ENCODE assay signal across 25 cellular contexts in the genomic region with DNA sequence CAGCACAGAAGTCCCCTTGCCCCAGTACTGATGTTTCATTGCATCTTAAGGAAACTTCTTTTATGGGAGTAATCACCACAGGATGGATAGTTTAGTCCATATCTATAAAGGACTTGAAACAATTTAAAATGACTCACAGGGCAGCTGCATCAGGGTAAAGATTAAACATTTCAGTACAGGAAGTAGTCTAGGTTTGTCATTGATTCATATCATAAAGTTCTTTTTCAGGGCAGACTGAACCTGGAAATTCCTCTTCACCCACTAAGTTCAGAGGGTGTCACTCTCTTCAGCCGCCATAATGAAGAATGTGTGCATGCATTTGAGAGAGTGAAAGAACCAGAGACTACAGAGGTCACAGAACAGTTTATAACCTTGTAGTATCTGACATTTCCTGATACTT.
DNase-seq lines count a peak whose midpoint lies in the region; ATAC-seq and TF ChIP-seq lines count a peak whose summit lies in the region.
"Had no signal": no experiment of that assay in that cellular context is flagged by ENCODE, and none has a peak within 500 bp of the region (broad histone marks: within the 10 kb centered on the region; RNA-seq: fewer than 3 reads in every experiment).

No MANE protein-coding gene starts in this region.

- H3K9me3 ChIP-seq in transverse colon = no peaks in the 10 kb centered on the region
- H3K9me3 ChIP-seq: upper lobe of right lung had no signal

- no peaks in the 10 kb centered on the region for H3K4me1 Mint-ChIP-seq in activated CD4-positive, alpha-beta memory T cell treated with anti-CD3 and anti-CD28 coated beads for 36 hours (ENCODE audit: low read depth)
- H3K4me1 Mint-ChIP-seq: activated CD4-positive, alpha-beta T cell treated with anti-CD3 and anti-CD28 coated beads for 36 hours; neural crest cell; stimulated activated naive B cell treated with anti-CD40 and anti-IgM and Interleukin-4, amounts not matched to agents 10 μg/mL and 1 μg/mL and 100 μg/mL, for 72 hours had no signal

- no peaks in the 10 kb centered on the region for H3K36me3 Mint-ChIP-seq in activated CD4-positive, alpha-beta memory T cell treated with anti-CD3 and anti-CD28 coated beads for 36 hours
- H3K36me3 Mint-ChIP-seq: stimulated activated naive B cell treated with anti-CD40 and anti-IgM and Interleukin-4, amounts not matched to agents 10 μg/mL and 1 μg/mL and 100 μg/mL, for 72 hours had no signal

- H3K9me3 Mint-ChIP-seq in activated CD4-positive, alpha-beta memory T cell treated with anti-CD3 and anti-CD28 coated beads for 36 hours = peaks cover 3% of the 10 kb centered on the region

- intact Hi-C loops in transverse colon (cut with DNase I; ENCODE audit: low total_unique reads) = no loop called here
- intact Hi-C loops in activated CD4-positive, alpha-beta memory T cell treated with anti-CD3 and anti-CD28 coated beads for 36 hours (cut with micrococcal nuclease) = no loop called here

- in situ Hi-C loops in transverse colon (cut with MboI; ENCODE audit: low pct_ligation_motif_present in 1 of 4, low pct_unique_long_range_greater_than_20kb in 1 of 4, low sequenced_read_pairs in 3 of 4) = no loop called here

- peaks cover 0 to 24% (median 2%) of the 10 kb centered on the region in 4 donors for H3K4me1 ChIP-seq in transverse colon

- 33 to 39% methylated on average over 1 of the region's 1 CpG for WGBS in transverse colon (ENCODE audit: low coverage in 1 of 2), 2 donors

- CTCF ChIA-PET in activated CD4-positive, alpha-beta memory T cell treated with anti-CD3 and anti-CD28 coated beads for 36 hours (lab: Charles Lee) = no interaction called here

- no peak for ATAC-seq in HG02840 (IDR thresholded peaks at IDR 0.05; ENCODE audit: low FRiP score, unreplicated experiment)
- ATAC-seq: activated CD4-positive, alpha-beta T cell treated with anti-CD3 and anti-CD28 coated beads for 36 hours; activated T-cell treated with anti-CD3 and anti-CD28 coated beads, Interleukin-2, amount 50 U/mL, for 4 hours; sciatic nerve; stimulated activated naive B cell treated with anti-CD40 and anti-IgM and Interleukin-4, amounts not matched to agents 10 μg/mL and 1 μg/mL and 100 μg/mL, for 72 hours; upper lobe of right lung had no signal

- no peaks in the 10 kb centered on the region for H3K27me3 ChIP-seq in transverse colon
- H3K27me3 ChIP-seq: dorsolateral prefrontal cortex, upper lobe of right lung had no signal

- H3K27ac ChIP-seq in transverse colon = peak overlapping the region in 3 of 4 donors; percentile 29 to 69 (median 68)
- H3K27ac ChIP-seq: dorsolateral prefrontal cortex, RWPE1, SK-N-MC, upper lobe of right lung had no signal

- H3K4me3 ChIP-seq in fibroblast of villous mesenchyme (ENCODE audit: low read depth, low read length) = no peak overlapping the region
- no peak overlapping the region for H3K4me3 ChIP-seq in transverse colon
- H3K4me3 ChIP-seq: dorsolateral prefrontal cortex, lung, SK-N-MC, upper lobe of right lung had no signal

- no peak overlapping the region for H3K4me3 Mint-ChIP-seq in activated CD4-positive, alpha-beta memory T cell treated with anti-CD3 and anti-CD28 coated beads for 36 hours
- H3K4me3 Mint-ChIP-seq: activated CD4-positive, alpha-beta T cell treated with anti-CD3 and anti-CD28 coated beads for 36 hours; activated T-cell treated with anti-CD3 and anti-CD28 coated beads, Interleukin-2, amount 50 U/mL, for 4 hours; CD4-positive, alpha-beta T cell; neural crest cell; stimulated activated naive B cell treated with anti-CD40 and anti-IgM and Interleukin-4, amounts not matched to agents 10 μg/mL and 1 μg/mL and 100 μg/mL, for 72 hours; T-helper 2 cell treated with Interferon-gamma antibody and Interleukin-4, amounts not matched to agents 5 μg/mL and 100 μg/mL, for 36 hours had no signal

- POLR2A ChIA-PET in activated CD4-positive, alpha-beta memory T cell treated with anti-CD3 and anti-CD28 coated beads for 36 hours (lab: Charles Lee) = no interaction called here

- no peak overlapping the region for H3K27ac Mint-ChIP-seq in activated CD4-positive, alpha-beta memory T cell treated with anti-CD3 and anti-CD28 coated beads for 36 hours
- H3K27ac Mint-ChIP-seq: activated CD4-positive, alpha-beta T cell treated with anti-CD3 and anti-CD28 coated beads for 36 hours; CD4-positive, alpha-beta T cell; stimulated activated naive B cell treated with anti-CD40 and anti-IgM and Interleukin-4, amounts not matched to agents 10 μg/mL and 1 μg/mL and 100 μg/mL, for 72 hours; T-helper 2 cell treated with Interferon-gamma antibody and Interleukin-4, amounts not matched to agents 5 μg/mL and 100 μg/mL, for 36 hours had no signal

- no peaks in the 10 kb centered on the region for H3K27me3 Mint-ChIP-seq in activated CD4-positive, alpha-beta memory T cell treated with anti-CD3 and anti-CD28 coated beads for 36 hours
- H3K27me3 Mint-ChIP-seq: activated CD4-positive, alpha-beta T cell treated with anti-CD3 and anti-CD28 coated beads for 36 hours; CD4-positive, alpha-beta T cell; stimulated activated naive B cell treated with anti-CD40 and anti-IgM and Interleukin-4, amounts not matched to agents 10 μg/mL and 1 μg/mL and 100 μg/mL, for 72 hours had no signal

- no peak for TF ChIP-seq POLR2A in transverse colon (IDR thresholded peaks at IDR 0.05)

- TF ChIP-seq CTCF in fibroblast of villous mesenchyme (IDR thresholded peaks at IDR 0.05; ENCODE audit: insufficient read depth, low read depth, low read length) = no peak
- TF ChIP-seq CTCF in transverse colon (IDR thresholded peaks at IDR 0.05) = no peak

- DNase-seq in HT-29 (ENCODE audit: low spot score) = peak; percentile 45
- peak; percentile 24 for DNase-seq in RPMI7951 (ENCODE audit: low read depth)
- peak; percentile 75 for DNase-seq in fibroblast of villous mesenchyme (ENCODE audit: low read depth)
- DNase-seq in transverse colon = no peak
- no peak for DNase-seq in C1 segment of cervical spinal cord (lab: John Stamatoyannopoulos, UW)
- DNase-seq in activated CD4-positive, alpha-beta memory T cell treated with anti-CD3 and anti-CD28 coated beads for 36 hours = no peak
- DNase-seq: activated CD4-positive, alpha-beta T cell treated with anti-CD3 and anti-CD28 coated beads for 36 hours; activated naive CD4-positive, alpha-beta T cell; activated T-cell treated with anti-CD3 and anti-CD28 coated beads, Interleukin-2, amount 50 U/mL, for 4 hours; CD4-positive, alpha-beta T cell; cerebellar nuclear complex; dorsolateral prefrontal cortex; MM.1S; NCI-H2029 treated with DMSO at 0.1 percent for 48 hours; NCI-H2227 treated with DMSO at 0.1 percent for 48 hours; posterior cingulate gyrus; stimulated activated naive B cell treated with anti-CD40 and anti-IgM and Interleukin-4, amounts not matched to agents 10 μg/mL and 1 μg/mL and 100 μg/mL, for 72 hours; upper lobe of right lung had no signal

- no peak for TF ChIP-seq EP300 in transverse colon (IDR thresholded peaks at IDR 0.05; ENCODE audit: low read depth)

- no peaks in the 10 kb centered on the region for H3K36me3 ChIP-seq in transverse colon
- H3K36me3 ChIP-seq: upper lobe of right lung had no signal

Comparison
In these comparisons a context has a peak if more than half of its experiments do, and no peak if none do; other contexts are left out.
1. DNase-seq: peak in HT-29 (single experiment), RPMI7951 (single experiment) and fibroblast of villous mesenchyme (single experiment); none in transverse colon (single experiment), C1 segment of cervical spinal cord (0 of 14) and activated CD4-positive, alpha-beta memory T cell treated with anti-CD3 and anti-CD28 coated beads for 36 hours (single experiment).